In genomic region chr7:113774182-113774807, GRCh38 we compare ENCODE assay signal across 8 cellular contexts.
A peak's percentile ranks its signal among the peaks of the same experiment; 100 is the strongest.
DNase-seq lines count a peak whose midpoint lies in the region; ATAC-seq, FAIRE-seq and TF ChIP-seq lines count a peak whose summit lies in the region.

No MANE protein-coding gene starts in this region.

- H2AFZ ChIP-seq in OCI-LY3 (ENCODE audit: low read depth, low read length) (no peak overlapping the region), neural cell (ENCODE audit: low read depth, low read length) (no peak overlapping the region)

- no peak overlapping the region for H3K4me2 ChIP-seq in OCI-LY3 (ENCODE audit: low read length)
- H3K4me2 ChIP-seq in neural cell (ENCODE audit: low read length) = no peak overlapping the region

- FAIRE-seq in endometrium (lab: Jason Lieb, UNC) = peak; percentile 87

- DNase-seq in ELR (ENCODE audit: low read depth) = peak; percentile 70
- DNase-seq in HT1080 (ENCODE audit: low read depth) = peak; percentile 53
- no peak for DNase-seq in activated CD8-positive, alpha-beta memory T cell treated with anti-CD3 and anti-CD28 coated beads for 24 hours
- DNase-seq in omental fat pad (ENCODE audit: low spot score) = no peak

- H3K27me3 ChIP-seq in OCI-LY3 (ENCODE audit: low read depth, low read length) (no peaks in the 10 kb centered on the region), neural cell (ENCODE audit: insufficient read depth, low read depth, low read length) (no peaks in the 10 kb centered on the region)

- H3K27ac ChIP-seq in OCI-LY3 (ENCODE audit: low read length) = no peak overlapping the region
- peak overlapping the region; percentile 83 for H3K27ac ChIP-seq in neural cell (ENCODE audit: low read length)

- H3K9ac ChIP-seq in OCI-LY3 (ENCODE audit: low read length) (no peak overlapping the region), neural cell (ENCODE audit: low read length) (peak overlapping the region; percentile 7)

- TF ChIP-seq RAD21 in neural cell (conservative IDR thresholded peaks at IDR 0.05) = peak; percentile 90

- no peaks in the 10 kb centered on the region for H3K9me2 ChIP-seq in neural cell (ENCODE audit: insufficient read depth, low read length)

- TF ChIP-seq CTCF in OCI-LY3 (IDR thresholded peaks at IDR 0.05; ENCODE audit: low read depth, low read length) = peak; percentile 81
- peak; percentile 84 for TF ChIP-seq CTCF in neural cell (IDR thresholded peaks at IDR 0.05; ENCODE audit: poor library complexity, severe bottlenecking)
- TF ChIP-seq CTCF in omental fat pad (IDR thresholded peaks at IDR 0.05) = no peak

- H3K79me2 ChIP-seq in OCI-LY3 (ENCODE audit: low read length) (no peaks in the 10 kb centered on the region), neural cell (replicated peaks; ENCODE audit: insufficient read depth, low read length) (no peaks in the 10 kb centered on the region)

- TF ChIP-seq EP300 in neural cell (conservative IDR thresholded peaks at IDR 0.05; ENCODE audit: poor library complexity, severe bottlenecking) = peak; percentile 17

- H3K4me3 ChIP-seq in OCI-LY3 (ENCODE audit: low read length) (no peak overlapping the region), neural cell (ENCODE audit: low read length) (no peak overlapping the region)

- H3F3A ChIP-seq in neural cell (ENCODE audit: insufficient read depth, low read length, poor library complexity, severe bottlenecking) = no peaks in the 10 kb centered on the region

- H3K36me3 ChIP-seq in OCI-LY3 (replicated peaks; ENCODE audit: low read depth, low read length) (no peaks in the 10 kb centered on the region), neural cell (ENCODE audit: insufficient read depth, low read length) (no peaks in the 10 kb centered on the region)

- peaks cover 4% of the 10 kb centered on the region for H3K4me1 ChIP-seq in OCI-LY3 (ENCODE audit: low read length)

- H3K9me3 ChIP-seq in OCI-LY3 (ENCODE audit: insufficient read depth, low read length) (no peaks in the 10 kb centered on the region), neural cell (ENCODE audit: low read length) (no peaks in the 10 kb centered on the region)

- peak; percentile 97 for ATAC-seq in GM21529 (IDR thresholded peaks at IDR 0.05; ENCODE audit: unreplicated experiment)
- ATAC-seq in omental fat pad (ENCODE audit: low FRiP score) = no peak

- H4K20me1 ChIP-seq in OCI-LY3 (ENCODE audit: insufficient read depth, low read length) = no peaks in the 10 kb centered on the region
- no peaks in the 10 kb centered on the region for H4K20me1 ChIP-seq in neural cell (ENCODE audit: insufficient read depth)

TF ChIP-seq in neural cell, 6 proteins besides CTCF, POLR2A, EP300 and RAD21:
- TF ChIP-seq REST (IDR thresholded peaks at IDR 0.05; ENCODE audit: borderline replicate concordance) = no peak
- TF ChIP-seq SMC3 (conservative IDR thresholded peaks at IDR 0.05; ENCODE audit: poor library complexity) = peak; percentile 85
TF ChIP-seq in neural cell: peak in this region for 1.

Comparison
In these comparisons a context has a peak if more than half of its experiments do, and no peak if none do; other contexts are left out.
1. DNase-seq: peak in ELR (single experiment) and HT1080 (single experiment); none in activated CD8-positive, alpha-beta memory T cell treated with anti-CD3 and anti-CD28 coated beads for 24 hours (single experiment) and omental fat pad (single experiment).
2. CTCF ChIP-seq: peak in OCI-LY3 (single experiment) and neural cell (single experiment); none in omental fat pad (0 of 3).